2 cellular contexts compared by ENCODE assay signal in the genomic region with DNA sequence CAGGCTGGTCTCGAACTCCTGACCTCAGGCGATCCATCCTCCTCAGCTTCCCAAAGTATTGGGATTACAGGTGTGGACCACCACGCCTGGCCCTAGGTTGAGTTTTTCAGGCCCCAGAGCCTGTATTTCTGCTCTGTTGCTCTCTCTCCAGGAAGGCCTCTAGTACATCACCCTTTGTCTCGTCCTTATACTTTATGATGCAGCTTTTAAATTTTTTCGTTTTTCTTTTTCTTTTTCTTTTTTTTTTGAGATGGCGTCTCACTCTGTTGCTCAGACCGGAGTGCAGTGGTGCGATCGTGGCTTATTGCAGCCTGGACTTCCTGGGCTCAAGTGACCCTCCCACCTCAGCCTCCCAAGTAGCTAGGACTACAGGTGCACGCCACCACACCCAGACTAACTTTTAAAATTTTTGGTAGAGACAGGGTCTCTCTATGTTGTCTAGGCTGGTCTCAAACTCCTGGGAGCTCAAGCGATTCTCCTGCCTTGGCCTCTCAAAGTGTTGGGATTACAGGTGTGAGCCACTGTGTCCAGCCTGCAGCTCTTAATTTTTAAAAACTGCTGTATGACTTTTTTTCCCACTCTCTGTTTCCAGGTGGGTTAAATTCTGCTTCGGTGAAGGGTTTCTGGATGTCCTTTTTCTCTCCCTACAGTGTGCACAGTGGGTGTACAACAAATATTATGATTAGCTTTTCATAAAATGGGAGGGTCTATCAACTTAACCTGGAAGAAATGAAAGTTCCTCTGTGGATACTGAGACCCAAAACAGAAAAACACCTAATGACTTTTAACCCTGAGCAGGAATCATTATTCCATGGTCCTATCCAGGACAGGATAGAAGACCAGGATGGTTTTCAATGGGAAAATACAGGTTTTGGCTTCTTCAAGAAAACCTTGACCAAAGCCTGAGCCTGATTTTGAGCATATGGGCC.
TF ChIP-seq lines count a peak whose summit lies in the region.

No MANE protein-coding gene starts in this region.

TF ChIP-seq in SK-N-SH, 30 proteins besides CTCF, POLR2A, EP300 and RAD21:
- TF ChIP-seq USF2 (IDR thresholded peaks at IDR 0.05; ENCODE audit: borderline replicate concordance, low read depth, low read length) (no peak), FOXJ3 (CRISPR knock-in tag; IDR thresholded peaks at IDR 0.05) (no peak), YY1 (IDR thresholded peaks at IDR 0.05; ENCODE audit: low read depth) (no peak), FOXM1 (IDR thresholded peaks at IDR 0.05; ENCODE audit: low read depth) (no peak), POLR2AphosphoS5 (IDR thresholded peaks at IDR 0.05; ENCODE audit: low read depth, low read length) (no peak), USF1 (IDR thresholded peaks at IDR 0.05; ENCODE audit: borderline replicate concordance, low read depth) (no peak), GATA2 (CRISPR knock-in tag; IDR thresholded peaks at IDR 0.05) (no peak), ELF1 (IDR thresholded peaks at IDR 0.05) (no peak), SIN3A (IDR thresholded peaks at IDR 0.05; ENCODE audit: borderline replicate concordance, low read depth, low read length) (no peak)

TF ChIP-seq in SK-N-SH treated with all-trans-retinoic acid at 6 μM for 48 hours, 23 proteins besides CTCF, POLR2A, EP300 and RAD21:
- TF ChIP-seq ZFP30 (CRISPR knock-in tag; IDR thresholded peaks at IDR 0.05), result no peak
- TF ChIP-seq POU6F1 (CRISPR knock-in tag; IDR thresholded peaks at IDR 0.05; ENCODE audit: borderline replicate concordance, low read depth), result no peak
- TF ChIP-seq, protein P1, sequence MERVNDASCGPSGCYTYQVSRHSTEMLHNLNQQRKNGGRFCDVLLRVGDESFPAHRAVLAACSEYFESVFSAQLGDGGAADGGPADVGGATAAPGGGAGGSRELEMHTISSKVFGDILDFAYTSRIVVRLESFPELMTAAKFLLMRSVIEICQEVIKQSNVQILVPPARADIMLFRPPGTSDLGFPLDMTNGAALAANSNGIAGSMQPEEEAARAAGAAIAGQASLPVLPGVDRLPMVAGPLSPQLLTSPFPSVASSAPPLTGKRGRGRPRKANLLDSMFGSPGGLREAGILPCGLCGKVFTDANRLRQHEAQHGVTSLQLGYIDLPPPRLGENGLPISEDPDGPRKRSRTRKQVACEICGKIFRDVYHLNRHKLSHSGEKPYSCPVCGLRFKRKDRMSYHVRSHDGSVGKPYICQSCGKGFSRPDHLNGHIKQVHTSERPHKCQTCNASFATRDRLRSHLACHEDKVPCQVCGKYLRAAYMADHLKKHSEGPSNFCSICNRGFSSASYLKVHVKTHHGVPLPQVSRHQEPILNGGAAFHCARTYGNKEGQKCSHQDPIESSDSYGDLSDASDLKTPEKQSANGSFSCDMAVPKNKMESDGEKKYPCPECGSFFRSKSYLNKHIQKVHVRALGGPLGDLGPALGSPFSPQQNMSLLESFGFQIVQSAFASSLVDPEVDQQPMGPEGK (CRISPR knock-in tag; IDR thresholded peaks at IDR 0.05; ENCODE audit: borderline replicate concordance), result no peak
- no peak for TF ChIP-seq CREB5 (CRISPR knock-in tag; IDR thresholded peaks at IDR 0.05; ENCODE audit: low read depth)
- TF ChIP-seq ZC3H10 (CRISPR knock-in tag; IDR thresholded peaks at IDR 0.05), result no peak
- TF ChIP-seq SNAI2 (CRISPR knock-in tag; IDR thresholded peaks at IDR 0.05), result no peak
- TF ChIP-seq, protein P2, sequence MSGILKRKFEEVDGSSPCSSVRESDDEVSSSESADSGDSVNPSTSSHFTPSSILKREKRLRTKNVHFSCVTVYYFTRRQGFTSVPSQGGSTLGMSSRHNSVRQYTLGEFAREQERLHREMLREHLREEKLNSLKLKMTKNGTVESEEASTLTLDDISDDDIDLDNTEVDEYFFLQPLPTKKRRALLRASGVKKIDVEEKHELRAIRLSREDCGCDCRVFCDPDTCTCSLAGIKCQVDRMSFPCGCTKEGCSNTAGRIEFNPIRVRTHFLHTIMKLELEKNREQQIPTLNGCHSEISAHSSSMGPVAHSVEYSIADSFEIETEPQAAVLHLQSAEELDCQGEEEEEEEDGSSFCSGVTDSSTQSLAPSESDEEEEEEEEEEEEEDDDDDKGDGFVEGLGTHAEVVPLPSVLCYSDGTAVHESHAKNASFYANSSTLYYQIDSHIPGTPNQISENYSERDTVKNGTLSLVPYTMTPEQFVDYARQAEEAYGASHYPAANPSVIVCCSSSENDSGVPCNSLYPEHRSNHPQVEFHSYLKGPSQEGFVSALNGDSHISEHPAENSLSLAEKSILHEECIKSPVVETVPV (CRISPR knock-in tag; IDR thresholded peaks at IDR 0.05), result no peak
- no peak for TF ChIP-seq GLIS3 (CRISPR knock-in tag; IDR thresholded peaks at IDR 0.05)
- TF ChIP-seq ZNF70 (CRISPR knock-in tag; IDR thresholded peaks at IDR 0.05), result no peak
- TF ChIP-seq TCF4 (CRISPR knock-in tag; IDR thresholded peaks at IDR 0.05; ENCODE audit: borderline replicate concordance), result no peak
- no peak for TF ChIP-seq BACH2 (CRISPR knock-in tag; IDR thresholded peaks at IDR 0.05; ENCODE audit: borderline replicate concordance)
- TF ChIP-seq RARB (CRISPR knock-in tag; IDR thresholded peaks at IDR 0.05), result no peak
- TF ChIP-seq CSDC2 (CRISPR knock-in tag; IDR thresholded peaks at IDR 0.05), result no peak
- no peak for TF ChIP-seq OSR1 (CRISPR knock-in tag; IDR thresholded peaks at IDR 0.05)
- no peak for TF ChIP-seq PPARA (CRISPR knock-in tag; IDR thresholded peaks at IDR 0.05; ENCODE audit: borderline replicate concordance)
- no peak for TF ChIP-seq ZNF8 (CRISPR knock-in tag; IDR thresholded peaks at IDR 0.05)
- no peak for TF ChIP-seq ISL1 (CRISPR knock-in tag; IDR thresholded peaks at IDR 0.05)
- no peak for TF ChIP-seq TOX (CRISPR knock-in tag; IDR thresholded peaks at IDR 0.05; ENCODE audit: borderline replicate concordance)
